Comparison of ENCODE assay signal across 1 cellular context in the genomic region with DNA sequence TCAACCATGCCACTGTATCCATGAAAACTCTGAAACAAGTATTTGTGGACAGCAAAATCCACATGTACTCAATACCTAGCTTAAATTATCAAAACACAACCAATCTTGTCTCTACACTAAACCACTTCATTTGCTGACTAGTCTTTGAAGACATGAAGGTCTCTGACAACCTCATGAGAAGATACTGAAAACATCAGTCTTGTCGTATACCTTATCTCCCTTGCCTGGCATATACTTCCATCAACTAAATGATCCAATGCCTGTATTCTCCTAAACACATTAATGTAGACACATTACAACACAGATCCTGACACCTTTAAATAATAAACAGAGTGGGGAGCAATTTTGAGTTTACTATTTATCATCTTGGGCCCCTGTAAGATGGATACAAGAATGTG.
TF ChIP-seq lines count a peak whose summit lies in the region.

No MANE protein-coding gene starts in this region.

TF ChIP-seq in GM12878, 131 proteins besides CTCF, POLR2A, EP300 and RAD21:
- TF ChIP-seq SP1 (IDR thresholded peaks at IDR 0.05; ENCODE audit: low read depth, low read length): no peak
- TF ChIP-seq SMAD5 (IDR thresholded peaks at IDR 0.05; ENCODE audit: low read depth): peak; percentile 36; the same call in 1 of the 2 replicates
- no peak for TF ChIP-seq ZSCAN29 (IDR thresholded peaks at IDR 0.05)
- no peak for TF ChIP-seq PKNOX1 (IDR thresholded peaks at IDR 0.05)
- TF ChIP-seq FOXK2 (IDR thresholded peaks at IDR 0.05): no peak
- peak; percentile 9 for TF ChIP-seq POLR2AphosphoS5 (IDR thresholded peaks at IDR 0.05; ENCODE audit: low read length)
- TF ChIP-seq ZNF622 (IDR thresholded peaks at IDR 0.05): no peak
- TF ChIP-seq NFIC (IDR thresholded peaks at IDR 0.05; ENCODE audit: low read depth, low read length): no peak
